1 cellular context compared by ENCODE assay signal in genomic region chr11:28087192-28087591, GRCh38.
TF ChIP-seq lines count a peak whose summit lies in the region.

No MANE protein-coding gene starts in this region.

TF ChIP-seq in K562, 482 proteins besides CTCF, POLR2A, EP300 and RAD21:
- peak; percentile 64 for TF ChIP-seq ZNF146 (CRISPR knock-in tag; IDR thresholded peaks at IDR 0.05; ENCODE audit: unreplicated experiment)
TF ChIP-seq in K562: peak in this region for 1; not testable (repeated sequence) for 481.
